35 cellular contexts compared by ENCODE assay signal in genomic region chr1:115575661-115576060, GRCh38.
"Had no signal": no experiment of that assay in that cellular context is flagged by ENCODE, and none has a peak within 500 bp of the region (broad histone marks: within the 10 kb centered on the region; RNA-seq: fewer than 3 reads in every experiment).

No MANE protein-coding gene starts in this region.

- H3K36me3 ChIP-seq: MG63 had no signal

- H3K27ac ChIP-seq: KMS-11 had no signal

- H3K4me3 ChIP-seq: MG63 had no signal

- H3K27me3 ChIP-seq: MG63 had no signal

- H3K4me2 ChIP-seq: KMS-11 had no signal

- DNase-seq: Karpas-422, Kasumi-1, KG1, MG63, MM.1S, MV-4-11, NCI-H1048, NCI-H1092, NCI-H1092 treated with DMSO at 0.1 percent for 48 hours, NCI-H1105, NCI-H1105 treated with DMSO at 0.1 percent for 48 hours, NCI-H1417, NCI-H1417 treated with DMSO at 0.1 percent for 48 hours, NCI-H1436, NCI-H1436 treated with DMSO at 0.1 percent for 48 hours, NCI-H1694, NCI-H1694 treated with DMSO at 0.1 percent for 48 hours, NCI-H187, NCI-H187 treated with DMSO at 0.1 percent for 48 hours, NCI-H1930, NCI-H2029, NCI-H2029 treated with DMSO at 0.1 percent for 48 hours, NCI-H2081, NCI-H2081 treated with DMSO at 0.1 percent for 48 hours, NCI-H2107, NCI-H2171, NCI-H2171 treated with DMSO at 0.1 percent for 48 hours, NCI-H2227 treated with DMSO at 0.1 percent for 48 hours, NCI-H226, NCI-H345, NCI-H446, NCI-H446 treated with DMSO at 0.1 percent for 48 hours, NCI-H510A, NCI-H510A treated with DMSO at 0.1 percent for 48 hours had no signal

- H3K9ac ChIP-seq: KMS-11 had no signal
